ENCODE assay signal across 27 cellular contexts in genomic region chr2:86284987-86285386, GRCh38. TPM values are rescaled to one million over a fixed set of nuclear protein-coding genes. Genes with fewer than 3 reads are reported as not detected.
A peak's percentile ranks its signal among the peaks of the same experiment; 100 is the strongest.
DNase-seq lines count a peak whose midpoint lies in the region; ATAC-seq and TF ChIP-seq lines count a peak whose summit lies in the region.
"Had no signal": no experiment of that assay in that cellular context is flagged by ENCODE, and none has a peak within 500 bp of the region (broad histone marks: within the 10 kb centered on the region; RNA-seq: fewer than 3 reads in every experiment).

No MANE protein-coding gene starts in this region.

- no peak overlapping the region for H3K4me3 ChIP-seq in heart right ventricle
- no peak overlapping the region for H3K4me3 ChIP-seq in gastroesophageal sphincter
- no peak overlapping the region for H3K4me3 ChIP-seq in psoas muscle
- no peak overlapping the region for H3K4me3 ChIP-seq in upper lobe of right lung
- H3K4me3 ChIP-seq: cardiac muscle cell, Peyer's patch had no signal

- ATAC-seq in heart right ventricle (no peak), gastroesophageal sphincter (no peak), psoas muscle (no peak), upper lobe of right lung (no peak), HG03354 (IDR thresholded peaks at IDR 0.05; ENCODE audit: poor library complexity, severe bottlenecking, unreplicated experiment) (no peak), sciatic nerve (no peak)

- intact Hi-C loops in heart right ventricle (cut with DNase I) (loop anchor here in 3 of 10 donors (5.0 to 10.0 kb wide), 2 partner anchors 38 to 60 kb away; no protein-coding TSS in a partner anchor), cardiac septum (cut with DNase I) (loop anchor here (2.0 kb wide), 1 partner anchor 30 kb away; no protein-coding TSS in a partner anchor), psoas muscle (cut with DNase I) (loop anchor here in 1 of 2 donors (5.0 kb wide), 1 partner anchor 643 kb away; no protein-coding TSS in a partner anchor), upper lobe of right lung (cut with DNase I) (no loop called here), sciatic nerve (cut with DNase I) (no loop called here)

- no peaks in the 10 kb centered on the region for H3K27me3 ChIP-seq in heart right ventricle
- H3K27me3 ChIP-seq in gastroesophageal sphincter, result no peaks in the 10 kb centered on the region
- no peaks in the 10 kb centered on the region for H3K27me3 ChIP-seq in psoas muscle (ENCODE audit: insufficient read depth in 3 of 3, low read length in 2 of 3)
- H3K27me3 ChIP-seq in upper lobe of right lung, result no peaks in the 10 kb centered on the region
- H3K27me3 ChIP-seq: cardiac muscle cell, Peyer's patch had no signal

- DNase-seq in heart right ventricle (no peak), cardiac septum (ENCODE audit: low spot score) (no peak), psoas muscle (no peak), upper lobe of right lung (peak; percentile 21), AG08396 (ENCODE audit: low spot score) (no peak), sciatic nerve (ENCODE audit: low spot score) (no peak)
- DNase-seq: activated effector memory CD4-positive, alpha-beta T cell treated with anti-CD3 and anti-CD28 coated beads, Interleukin-2, amount 50 U/mL, for 16 hours; activated naive CD8-positive, alpha-beta T cell treated with anti-CD3 and anti-CD28 coated beads for 36 hours; activated T-cell treated with anti-CD3 and anti-CD28 coated beads, Interleukin-2, amount 50 U/mL, for 1 hour; aorta; cortex of kidney; DMS79 treated with DMSO at 0.1 percent for 48 hours; GDM1; HCEC 1CT; Kasumi-1; mammary epithelial cell; NCI-H1417; NCI-H2081 treated with DMSO at 0.1 percent for 48 hours; NCI-H2227 treated with DMSO at 0.1 percent for 48 hours; NCI-H69; Peyer's patch; SIG-M5; stimulated activated CD4-positive, alpha-beta T cell treated with anti-CD3 and anti-CD28 coated beads, Interleukin-15, amount 100 ng/mL, for 24 hours; stimulated activated CD4-positive, alpha-beta T cell treated with anti-CD3 and anti-CD28 coated beads, Interleukin-4, amount 100 ng/mL, for 4 hours had no signal

- no peaks in the 10 kb centered on the region for H3K9me3 ChIP-seq in heart right ventricle
- H3K9me3 ChIP-seq in gastroesophageal sphincter, result no peaks in the 10 kb centered on the region
- H3K9me3 ChIP-seq in psoas muscle, result no peaks in the 10 kb centered on the region
- no peaks in the 10 kb centered on the region for H3K9me3 ChIP-seq in upper lobe of right lung
- H3K9me3 ChIP-seq: Peyer's patch had no signal

- 76 to 85% methylated on average over 3 of the region's 3 CpGs for WGBS in heart right ventricle, 2 donors
- 73 to 82% methylated on average over 3 of the region's 3 CpGs for WGBS in gastroesophageal sphincter (ENCODE audit: low coverage in 1 of 2), 2 donors
- WGBS in psoas muscle, 3 donors, result 44 to 56% (median 54%) methylated on average over 3 of the region's 3 CpGs

- no peak for TF ChIP-seq CTCF in heart right ventricle (IDR thresholded peaks at IDR 0.05)
- no peak for TF ChIP-seq CTCF in gastroesophageal sphincter (IDR thresholded peaks at IDR 0.05)
- no peak for TF ChIP-seq CTCF in psoas muscle (IDR thresholded peaks at IDR 0.05)
- TF ChIP-seq CTCF in upper lobe of right lung (IDR thresholded peaks at IDR 0.05), result no peak

- TF ChIP-seq POLR2A in gastroesophageal sphincter (IDR thresholded peaks at IDR 0.05), result no peak

- no peak for TF ChIP-seq EP300 in gastroesophageal sphincter (IDR thresholded peaks at IDR 0.05)

- H3K27ac ChIP-seq in heart right ventricle, result peak overlapping the region in 8 of 10 donors; percentile 17 to 70 (median 60)
- H3K27ac ChIP-seq in gastroesophageal sphincter, result peak overlapping the region in 3 of 4 donors; percentile 78 to 88 (median 83)
- peak overlapping the region; percentile 87 for H3K27ac ChIP-seq in psoas muscle
- no peak overlapping the region for H3K27ac ChIP-seq in upper lobe of right lung

- peaks cover 3 to 64% (median 32%) of the 10 kb centered on the region in 9 donors for H3K4me1 ChIP-seq in heart right ventricle
- peaks cover 10 to 65% (median 26%) of the 10 kb centered on the region in 3 donors for H3K4me1 ChIP-seq in gastroesophageal sphincter
- H3K4me1 ChIP-seq in psoas muscle, result peaks cover 51% of the 10 kb centered on the region
- H3K4me1 ChIP-seq in upper lobe of right lung, result no peaks in the 10 kb centered on the region

- H3K36me3 ChIP-seq in heart right ventricle, result no peaks in the 10 kb centered on the region
- no peaks in the 10 kb centered on the region for H3K36me3 ChIP-seq in gastroesophageal sphincter
- no peaks in the 10 kb centered on the region for H3K36me3 ChIP-seq in psoas muscle (ENCODE audit: insufficient read depth in 1 of 2, low read depth in 1 of 2)
- H3K36me3 ChIP-seq in upper lobe of right lung, result no peaks in the 10 kb centered on the region
- H3K36me3 ChIP-seq: cardiac muscle cell, Peyer's patch had no signal

RNA-seq across cellular contexts. Expression of gene REEP1, which starts 52.4 kb away (rescaled TPM):
- total RNA-seq in heart right ventricle, result 10 to 100 TPM; 15.2 to 30.5 (median 26.2) TPM
- 10 to 100 TPM; 15.4 to 20.9 TPM for polyA plus RNA-seq in heart right ventricle
- 21.7 TPM for total RNA-seq in cardiac septum
- total RNA-seq in gastroesophageal sphincter, result 100 to 1,000 TPM in 1 of 4 donors, 10 to 100 TPM in 3; 22.9 to 107 (median 70.7) TPM
- total RNA-seq in psoas muscle, result 10 to 100 TPM in 2 of 4 donors, 1 to 10 TPM in 2; 4.1 to 16.1 (median 9.7) TPM
- polyA plus RNA-seq in psoas muscle, result 1 to 10 TPM; 1.2 to 8.2 (median 4.8) TPM
- 7.8 TPM for total RNA-seq in upper lobe of right lung
- 0.98 TPM for total RNA-seq in sciatic nerve
